In genomic region chr6:92893741-92894140, GRCh38 we compare ENCODE assay signal across 18 cellular contexts.
"Had no signal": no experiment of that assay in that cellular context is flagged by ENCODE, and none has a peak within 500 bp of the region (broad histone marks: within the 10 kb centered on the region; RNA-seq: fewer than 3 reads in every experiment).

No MANE protein-coding gene starts in this region.

- H3K4me1 ChIP-seq: colonic mucosa, foreskin keratinocyte, heart left ventricle, left lung, lower lobe of right lung had no signal

- DNase-seq: colonic mucosa; cortex of kidney; effector CD8-positive, alpha-beta T cell; effector memory CD8-positive, alpha-beta T cell; endodermal cell; foreskin keratinocyte; heart left ventricle; hippocampal formation; left cardiac atrium; left lung; left ventricle myocardium superior; lower lobe of right lung; mesendoderm; midbrain; naive thymus-derived CD4-positive, alpha-beta T cell had no signal

- H3K9me3 Mint-ChIP-seq: endodermal cell had no signal

- H3K27ac Mint-ChIP-seq: dendritic cell treated with granulocyte-macrophage colony-stimulating factor and Interleukin-4, amounts not matched to agents 40 ng/mL and 50 ng/mL, for 4 days; effector memory CD8-positive, alpha-beta T cell; endodermal cell; naive thymus-derived CD4-positive, alpha-beta T cell had no signal

- H3K9me3 ChIP-seq: colonic mucosa, lower lobe of right lung had no signal

- H3K4me1 Mint-ChIP-seq: endodermal cell; naive thymus-derived CD4-positive, alpha-beta T cell had no signal

- H3K27me3 ChIP-seq: colonic mucosa, esophagus muscularis mucosa, foreskin keratinocyte, gastroesophageal sphincter, heart left ventricle, left lung had no signal

- H3K27me3 Mint-ChIP-seq: dendritic cell treated with granulocyte-macrophage colony-stimulating factor and Interleukin-4, amounts not matched to agents 40 ng/mL and 50 ng/mL, for 4 days; effector memory CD8-positive, alpha-beta T cell; naive thymus-derived CD4-positive, alpha-beta T cell had no signal

- H3K36me3 Mint-ChIP-seq: naive thymus-derived CD4-positive, alpha-beta T cell had no signal

- ATAC-seq: effector memory CD8-positive, alpha-beta T cell; foreskin keratinocyte; gastroesophageal sphincter; heart left ventricle; left cardiac atrium; left lung; left ventricle myocardium superior; lower lobe of right lung; naive thymus-derived CD4-positive, alpha-beta T cell had no signal

- H3K4me3 ChIP-seq: colonic mucosa, esophagus muscularis mucosa, gastroesophageal sphincter, heart left ventricle, left lung, lower lobe of right lung had no signal

- H3K36me3 ChIP-seq: colonic mucosa, esophagus muscularis mucosa, gastroesophageal sphincter, heart left ventricle, left lung, lower lobe of right lung had no signal

- H3K4me3 Mint-ChIP-seq: dendritic cell treated with granulocyte-macrophage colony-stimulating factor and Interleukin-4, amounts not matched to agents 40 ng/mL and 50 ng/mL, for 4 days; effector memory CD8-positive, alpha-beta T cell; endodermal cell; naive thymus-derived CD4-positive, alpha-beta T cell had no signal

- H3K27ac ChIP-seq: colonic mucosa, foreskin keratinocyte, heart left ventricle, left lung, lower lobe of right lung had no signal
